Comparison of ENCODE assay signal across 8 cellular contexts in genomic region chr1:2391385-2392070, GRCh38. TPM values are rescaled to one million over a fixed set of nuclear protein-coding genes. Genes with fewer than 3 reads are reported as not detected.
DNase-seq lines count a peak whose midpoint lies in the region; ATAC-seq and TF ChIP-seq lines count a peak whose summit lies in the region.

Gene MORN1 (minus strand): TSS chr1:2391554. CDS start chr1:2391533, 21 bp downstream.
Gene RER1 (plus strand): TSS chr1:2391841. CDS start chr1:2395791, 3,950 bp downstream.

- peak within 1 kb of the TSS; percentile 97 for H3K4me2 ChIP-seq in PC-3 (ENCODE audit: low read length)

- H4K20me1 ChIP-seq in PC-3 (ENCODE audit: low read length) = peaks cover 13% of the 10 kb centered on the region

- H3K27ac Mint-ChIP-seq in activated T-cell treated with anti-CD3 and anti-CD28 coated beads, Interleukin-2, amount 50 U/mL, for 24 hours = peak within 1 kb of the TSS; percentile 93

- H3K4me1 ChIP-seq in PC-3 (ENCODE audit: insufficient read depth, low read length) (peaks cover 22% of the 10 kb centered on the region), mucosa of descending colon (ENCODE audit: low read depth) (peaks cover 28% of the 10 kb centered on the region)

- no peaks in the 10 kb centered on the region for H3F3A ChIP-seq in PC-3 (ENCODE audit: low read length, unreplicated experiment)

- H3K27me3 Mint-ChIP-seq in activated T-cell treated with anti-CD3 and anti-CD28 coated beads, Interleukin-2, amount 50 U/mL, for 24 hours = no peaks in the 10 kb centered on the region

- POLR2A ChIA-PET in PC-3 (lab: Charles Lee; ENCODE audit: unreplicated experiment) = interaction anchor here (0.5 to 1.5 kb wide), 8 partner anchors 9 to 887 kb away, joined by 3 to 25 read pairs (median 4); no protein-coding TSS in a partner anchor

- H3K9me3 ChIP-seq in PC-3 (ENCODE audit: low read length) (no peaks in the 10 kb centered on the region), mucosa of descending colon (no peaks in the 10 kb centered on the region)

- peak within 1 kb of the TSS; percentile 96 for H3K9ac ChIP-seq in PC-3 (ENCODE audit: low read length)

- peaks cover 33% of the 10 kb centered on the region; the same call in 1 of the 2 replicates for H3K36me3 ChIP-seq in PC-3 (ENCODE audit: low read depth, low read length)
- no peaks in the 10 kb centered on the region for H3K36me3 ChIP-seq in mucosa of descending colon (ENCODE audit: low read depth)

- H2AFZ ChIP-seq in PC-3 (ENCODE audit: low read length) = peak within 1 kb of the TSS; percentile 86

- H3K4me3 Mint-ChIP-seq in activated T-cell treated with anti-CD3 and anti-CD28 coated beads, Interleukin-2, amount 50 U/mL, for 24 hours = peak within 1 kb of the TSS; percentile 89

- H3K4me3 ChIP-seq in Jurkat, Clone E6-1 (ENCODE audit: low read length) = peak within 1 kb of the TSS; percentile 86
- peak within 1 kb of the TSS; percentile 93 for H3K4me3 ChIP-seq in PC-3 (ENCODE audit: low read length)
- H3K4me3 ChIP-seq in epithelial cell of proximal tubule (ENCODE audit: low read depth, low read length) = peak within 1 kb of the TSS; percentile 100
- H3K4me3 ChIP-seq in mucosa of descending colon = peak within 1 kb of the TSS; percentile 87

- BruUV-seq in PC-3 (replicated peaks; lab: Mats Ljungman, UMichigan) = no TSS peak

- DNase-seq in DMS53 (lab: John Stamatoyannopoulos, UW) (peak; percentile 100), PC-3 (peak; percentile 100), epithelial cell of proximal tubule (ENCODE audit: low read depth) (peak; percentile 65), mucosa of descending colon (peak; percentile 99 to 100 (median 100))
- peak; percentile 97 for DNase-seq in Jurkat, Clone E6-1 (ENCODE audit: low read depth, low spot score)
- DNase-seq in activated T-cell treated with anti-CD3 and anti-CD28 coated beads, Interleukin-2, amount 50 U/mL, for 24 hours = peak; percentile 99
- peak; percentile 94 to 98 for DNase-seq in stimulated activated CD8-positive, alpha-beta memory T cell treated with anti-CD3 and anti-CD28 coated beads, Interleukin-4, amount 100 ng/mL, for 1 hour (ENCODE audit: low read depth in 2 of 2, low spot score in 1 of 2)

- H3K9me2 ChIP-seq in PC-3 (replicated peaks; ENCODE audit: low read length) = no peaks in the 10 kb centered on the region

- intact Hi-C loops in PC-3 (cut with micrococcal nuclease) (loop anchor here (1.0 kb wide), 1 partner anchor 21 kb away; the partner anchor contains the start of gene PEX10), mucosa of descending colon (cut with DNase I, micrococcal nuclease) (no loop called here)

- CTCF ChIA-PET in PC-3 (lab: Charles Lee) = interaction anchor here (0.6 to 1.2 kb wide), 7 partner anchors 10 to 448 kb away, joined by 3 to 10 read pairs (median 6); partner anchors contain the start of genes FAAP20 and PEX10

- H3K27me3 ChIP-seq in PC-3 (ENCODE audit: low read length) = no peaks in the 10 kb centered on the region

- peaks cover 63% of the 10 kb centered on the region for H3K36me3 Mint-ChIP-seq in activated T-cell treated with anti-CD3 and anti-CD28 coated beads, Interleukin-2, amount 50 U/mL, for 24 hours (ENCODE audit: low read depth)

- no peaks in the 10 kb centered on the region for H3K9me3 Mint-ChIP-seq in activated T-cell treated with anti-CD3 and anti-CD28 coated beads, Interleukin-2, amount 50 U/mL, for 24 hours

- peaks cover 39% of the 10 kb centered on the region for H3K4me1 Mint-ChIP-seq in activated T-cell treated with anti-CD3 and anti-CD28 coated beads, Interleukin-2, amount 50 U/mL, for 24 hours (ENCODE audit: low read depth)

- H3K79me2 ChIP-seq in PC-3 (ENCODE audit: low read length) = peaks cover 63% of the 10 kb centered on the region

- ATAC-seq in GM21717 (IDR thresholded peaks at IDR 0.05; ENCODE audit: unreplicated experiment) (peak; percentile 70), PC-3 (peak; percentile 94), mucosa of descending colon (peak; percentile 96)

- TF ChIP-seq CTCF in PC-3 (conservative IDR thresholded peaks at IDR 0.05; ENCODE audit: low read depth, low read length) (no peak), epithelial cell of proximal tubule (conservative IDR thresholded peaks at IDR 0.05; ENCODE audit: low read depth, low read length) (no peak), mucosa of descending colon (IDR thresholded peaks at IDR 0.05) (no peak)

- peak within 1 kb of the TSS; percentile 38 for H3K27ac ChIP-seq in PC-3 (ENCODE audit: low read length)

RNA-seq across cellular contexts. Expression of gene MORN1, which starts in this region (rescaled TPM):
- polyA plus RNA-seq in Jurkat, Clone E6-1 (2012; ENCODE audit: insufficient read depth, insufficient read length) = 2.6 TPM
- total RNA-seq in PC-3 (2014; rRNA removed) (11.2 and 30.5 TPM in 2 replicates), epithelial cell of proximal tubule (3.2 and 8.1 TPM in 2 replicates), mucosa of descending colon (10 to 100 TPM; 13.1 to 17.4 (median 13.4) TPM)

RNA-seq across cellular contexts. Expression of gene RER1, which starts in this region (rescaled TPM):
- polyA plus RNA-seq in Jurkat, Clone E6-1 (2012; ENCODE audit: insufficient read depth, insufficient read length) = 146 TPM
- total RNA-seq in PC-3 (2014; rRNA removed) (160 TPM in 2 replicates), epithelial cell of proximal tubule (114 and 185 TPM in 2 replicates), mucosa of descending colon (100 to 1,000 TPM; 151 to 217 (median 193) TPM)

Comparison
In these comparisons a context has a peak if more than half of its experiments do, and no peak if none do; other contexts are left out.
1. Peak in every context shown above with its lines: DNase-seq, ATAC-seq, H3K4me3 ChIP-seq and H3K27ac ChIP-seq.